In the genomic region with DNA sequence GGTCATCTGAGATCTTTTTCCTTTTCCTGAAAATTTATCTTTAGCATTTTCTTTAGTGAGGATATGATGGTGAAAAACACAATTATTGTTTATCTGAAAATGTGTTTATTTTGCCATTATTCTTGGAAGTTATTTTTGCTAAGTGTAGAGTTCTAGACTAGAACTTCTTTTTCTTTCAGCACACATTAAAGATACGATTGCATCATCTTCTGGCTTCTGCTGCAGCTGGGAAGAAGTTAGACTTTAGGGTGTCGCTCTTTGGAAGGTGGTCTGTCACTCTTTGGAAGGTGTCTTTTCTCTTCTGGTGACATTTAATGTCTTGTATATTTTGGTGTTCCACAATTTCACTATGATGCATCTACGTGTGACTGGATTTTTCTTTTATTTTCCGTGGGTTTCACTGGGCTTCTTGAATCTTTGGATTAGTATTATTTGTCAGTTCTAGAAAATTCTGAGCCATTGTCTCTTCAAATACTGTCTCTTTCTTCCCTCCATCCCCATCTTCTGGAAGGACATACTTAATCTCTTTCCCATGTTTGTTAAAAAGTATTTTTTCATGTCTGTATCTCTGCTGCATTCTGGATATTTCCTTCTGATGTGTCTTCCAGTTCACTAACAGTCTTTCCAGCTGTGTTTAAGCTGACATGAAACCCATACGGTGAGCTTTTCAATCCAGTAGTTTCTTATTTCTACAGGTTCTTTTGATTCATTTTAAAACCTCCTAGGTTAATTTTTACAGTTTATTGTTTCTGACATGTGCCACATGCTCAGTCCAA, we compare ENCODE assay signal across 34 cellular contexts.
"Had no signal": no experiment of that assay in that cellular context is flagged by ENCODE, and none has a peak within 500 bp of the region (broad histone marks: within the 10 kb centered on the region; RNA-seq: fewer than 3 reads in every experiment).

No MANE protein-coding gene starts in this region.

- H3K4me3 ChIP-seq: colonic mucosa, MG63, SJCRH30, SK-N-MC had no signal

- H3K4me1 Mint-ChIP-seq: activated CD4-positive, alpha-beta T cell treated with anti-CD3 and anti-CD28 coated beads, Interleukin-2, amount 10 ng/mL, durations not matched to agents 7 days and 5 days; activated naive CD4-positive, alpha-beta T cell treated with anti-CD3 and anti-CD28 coated beads, Interleukin-2, amount 10 ng/mL, durations not matched to agents 7 days and 5 days; activated naive CD8-positive, alpha-beta T cell treated with anti-CD3 and anti-CD28 coated beads, Interleukin-2, amount 50 U/mL, for 24 hours; brain; IgD-negative memory B cell; T-cell had no signal

- ATAC-seq: activated CD8-positive, alpha-beta T cell treated with anti-CD3 and anti-CD28 coated beads, Interleukin-2, amount 10 ng/mL, durations not matched to agents 7 days and 5 days; activated naive CD8-positive, alpha-beta T cell treated with anti-CD3 and anti-CD28 coated beads, Interleukin-2, amount 50 U/mL, for 24 hours; Panc1; T-cell; T-helper 17 cell had no signal

- H3K9me3 ChIP-seq: colonic mucosa, MG63 had no signal

- H3K27ac ChIP-seq: colonic mucosa, SJCRH30, SK-N-MC, WERI-Rb-1 had no signal

- H3K4me1 ChIP-seq: colonic mucosa, SJCRH30 had no signal

- H3K36me3 Mint-ChIP-seq: activated naive CD4-positive, alpha-beta T cell treated with anti-CD3 and anti-CD28 coated beads, Interleukin-2, amount 10 ng/mL, durations not matched to agents 7 days and 5 days; IgD-negative memory B cell had no signal

- H3K27ac Mint-ChIP-seq: activated CD4-positive, alpha-beta T cell treated with anti-CD3 and anti-CD28 coated beads, Interleukin-2, amount 10 ng/mL, durations not matched to agents 7 days and 5 days; activated CD8-positive, alpha-beta T cell treated with anti-CD3 and anti-CD28 coated beads, Interleukin-2, amount 10 ng/mL, durations not matched to agents 7 days and 5 days; activated naive CD4-positive, alpha-beta T cell treated with anti-CD3 and anti-CD28 coated beads, Interleukin-2, amount 10 ng/mL, durations not matched to agents 7 days and 5 days; activated naive CD8-positive, alpha-beta T cell; activated naive CD8-positive, alpha-beta T cell treated with anti-CD3 and anti-CD28 coated beads, Interleukin-2, amount 50 U/mL, for 24 hours; activated T-cell treated with anti-CD3 and anti-CD28 coated beads, Interleukin-2, amount 50 U/mL, for 24 hours; brain; IgD-negative memory B cell; T-cell; T-helper 17 cell had no signal

- H3K27me3 ChIP-seq: colonic mucosa, MG63, SJCRH30 had no signal

- DNase-seq: activated CD4-positive, alpha-beta T cell treated with anti-CD3 and anti-CD28 coated beads for 1 hour; activated CD4-positive, alpha-beta T cell treated with anti-CD3 and anti-CD28 coated beads, Interleukin-2, amount 10 ng/mL, durations not matched to agents 7 days and 5 days; activated CD4-positive, alpha-beta T cell treated with anti-CD3 and anti-CD28 coated beads, Interleukin-2, amount 50 U/mL, for 48 hours; activated CD4-positive, CD25-positive, alpha-beta regulatory T cell; activated CD8-positive, alpha-beta T cell treated with anti-CD3 and anti-CD28 coated beads, Interleukin-2, amount 10 ng/mL, durations not matched to agents 7 days and 5 days; activated effector memory CD4-positive, alpha-beta T cell treated with Interleukin-2 at 50 U/mL for 16 hours; activated naive CD4-positive, alpha-beta T cell treated with anti-CD3 and anti-CD28 coated beads, Interleukin-2, amount 10 ng/mL, durations not matched to agents 7 days and 5 days; activated naive CD8-positive, alpha-beta T cell treated with anti-CD3 and anti-CD28 coated beads, Interleukin-2, amount 50 U/mL, for 24 hours; activated T-cell treated with anti-CD3 and anti-CD28 coated beads, Interleukin-2, amount 50 U/mL, for 24 hours; anterior cingulate cortex; central memory CD4-positive, alpha-beta T cell; colonic mucosa; Kasumi-1; KG1; MG63; NCI-H1048; NCI-H1105 treated with DMSO at 0.1 percent for 48 hours; NCI-H1436; NCI-H1694; NCI-H1930; NCI-H2081 treated with DMSO at 0.1 percent for 48 hours; NCI-H510A; NCI-H526; NCI-H82; SHP77; SJCRH30; T-cell; T-helper 17 cell; WERI-Rb-1 had no signal

- H3K36me3 ChIP-seq: colonic mucosa, MG63, SJCRH30, WERI-Rb-1 had no signal

- H3K4me3 Mint-ChIP-seq: activated CD4-positive, alpha-beta T cell treated with anti-CD3 and anti-CD28 coated beads, Interleukin-2, amount 10 ng/mL, durations not matched to agents 7 days and 5 days; activated CD8-positive, alpha-beta T cell treated with anti-CD3 and anti-CD28 coated beads, Interleukin-2, amount 10 ng/mL, durations not matched to agents 7 days and 5 days; activated naive CD4-positive, alpha-beta T cell treated with anti-CD3 and anti-CD28 coated beads, Interleukin-2, amount 10 ng/mL, durations not matched to agents 7 days and 5 days; activated naive CD8-positive, alpha-beta T cell; activated naive CD8-positive, alpha-beta T cell treated with anti-CD3 and anti-CD28 coated beads, Interleukin-2, amount 50 U/mL, for 24 hours; activated T-cell treated with anti-CD3 and anti-CD28 coated beads, Interleukin-2, amount 50 U/mL, for 24 hours; brain; IgD-negative memory B cell; T-cell; T-helper 17 cell had no signal

- H3K27me3 Mint-ChIP-seq: activated CD4-positive, alpha-beta T cell treated with anti-CD3 and anti-CD28 coated beads, Interleukin-2, amount 10 ng/mL, durations not matched to agents 7 days and 5 days; activated naive CD4-positive, alpha-beta T cell treated with anti-CD3 and anti-CD28 coated beads, Interleukin-2, amount 10 ng/mL, durations not matched to agents 7 days and 5 days; activated naive CD8-positive, alpha-beta T cell; activated naive CD8-positive, alpha-beta T cell treated with anti-CD3 and anti-CD28 coated beads, Interleukin-2, amount 50 U/mL, for 24 hours; activated T-cell treated with anti-CD3 and anti-CD28 coated beads, Interleukin-2, amount 50 U/mL, for 24 hours; brain; IgD-negative memory B cell; T-cell; T-helper 17 cell had no signal
